8 cellular contexts compared by ENCODE assay signal in genomic region chr18:63161728-63162195, GRCh38.
DNase-seq lines count a peak whose midpoint lies in the region; ATAC-seq and TF ChIP-seq lines count a peak whose summit lies in the region.

No MANE protein-coding gene starts in this region.

- ATAC-seq in GM19372 (IDR thresholded peaks at IDR 0.05; ENCODE audit: low read depth, unreplicated experiment), result peak; percentile 47
- ATAC-seq in HG03469 (IDR thresholded peaks at IDR 0.05; ENCODE audit: unreplicated experiment), result peak; percentile 60

- no peaks in the 10 kb centered on the region for H3K9me3 ChIP-seq in BE2C

- H3K4me3 ChIP-seq in BE2C (ENCODE audit: low read depth, low read length), result no peak overlapping the region
- H3K4me3 ChIP-seq in astrocyte of the spinal cord (ENCODE audit: low read depth, low read length), result no peak overlapping the region

- DNase-seq in BE2C, result peak; percentile 65
- peak; percentile 70 for DNase-seq in T-helper 9 cell
- peak; percentile 89 for DNase-seq in astrocyte of the spinal cord (ENCODE audit: low read depth, low spot score)
- DNase-seq in left kidney (ENCODE audit: low read depth, low spot score), result peak; percentile 53
- peak; percentile 63 to 81 (median 77) for DNase-seq in stimulated activated CD4-positive, alpha-beta T cell treated with anti-CD3 and anti-CD28 coated beads, TNF-alpha, amount 100 ng/mL, for 24 hours (ENCODE audit: low read depth in 3 of 3)
- no peak for DNase-seq in cerebellar nuclear complex (lab: John Stamatoyannopoulos, UW)

- no peaks in the 10 kb centered on the region for H3K27me3 ChIP-seq in BE2C

- TF ChIP-seq CTCF in BE2C (IDR thresholded peaks at IDR 0.05; ENCODE audit: low read depth, low read length) (no peak), astrocyte of the spinal cord (IDR thresholded peaks at IDR 0.05; ENCODE audit: low read depth, low read length) (no peak)

- in situ Hi-C loops in astrocyte of the spinal cord (cut with HindIII; ENCODE audit: low sequenced_read_pairs), result no loop called here

- H3K4me1 ChIP-seq in BE2C, result peaks cover 14% of the 10 kb centered on the region

- H3K36me3 ChIP-seq in BE2C, result no peaks in the 10 kb centered on the region

Comparison
In these comparisons a context has a peak if more than half of its experiments do, and no peak if none do; other contexts are left out.
1. DNase-seq: peak in BE2C (single experiment), T-helper 9 cell (single experiment), astrocyte of the spinal cord (single experiment), left kidney (single experiment) and stimulated activated CD4-positive, alpha-beta T cell treated with anti-CD3 and anti-CD28 coated beads, TNF-alpha, amount 100 ng/mL, for 24 hours (3 of 3); none in cerebellar nuclear complex (0 of 2).